ENCODE assay signal across 24 cellular contexts in the genomic region with DNA sequence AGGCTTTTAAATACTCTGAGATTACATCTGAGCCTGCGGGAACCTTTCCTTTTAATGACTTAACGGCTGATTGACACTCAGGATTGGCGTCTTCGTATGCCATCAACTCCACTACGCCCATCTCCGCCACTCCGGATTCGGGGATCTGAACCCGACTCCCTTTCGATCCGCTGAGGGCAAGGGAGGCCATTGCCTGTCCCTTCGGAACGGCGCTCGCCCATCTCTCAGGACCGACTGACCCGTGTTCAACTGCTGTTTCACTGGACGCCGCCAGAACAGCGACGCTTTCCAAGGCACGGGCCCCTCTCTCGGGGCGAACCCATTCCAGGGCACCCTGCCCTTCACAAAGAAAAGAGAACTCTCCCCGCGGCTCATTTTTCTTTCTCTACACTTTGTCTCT.
"Had no signal": no experiment of that assay in that cellular context is flagged by ENCODE, and none has a peak within 500 bp of the region (broad histone marks: within the 10 kb centered on the region; RNA-seq: fewer than 3 reads in every experiment).

No MANE protein-coding gene starts in this region.

- H3K4me3 ChIP-seq: MG63, SJSA1, SK-N-MC had no signal

- H3K4me1 ChIP-seq: SJSA1 had no signal

- H3K9me3 ChIP-seq: MG63 had no signal

- DNase-seq: IMR-90, Karpas-422, KG1, MG63, NCI-H1092, NCI-H1105 treated with DMSO at 0.1 percent for 48 hours, NCI-H1417 treated with DMSO at 0.1 percent for 48 hours, NCI-H146, NCI-H187, NCI-H2029, NCI-H2081 treated with DMSO at 0.1 percent for 48 hours, NCI-H2171, NCI-H226, NCI-H446, NCI-H510A, NCI-H524 treated with DMSO at 0.1 percent for 48 hours, NCI-H69, NCI-H774, Right ventricle myocardium superior, RPMI8226, SIG-M5 had no signal

- H3K27ac ChIP-seq: SJSA1, SK-N-MC had no signal

- H3K27me3 ChIP-seq: MG63, SJSA1 had no signal

- FAIRE-seq: RCC 7860 had no signal

- H3K36me3 ChIP-seq: MG63, SJSA1 had no signal
